Comparison of ENCODE assay signal across 17 cellular contexts in the genomic region with DNA sequence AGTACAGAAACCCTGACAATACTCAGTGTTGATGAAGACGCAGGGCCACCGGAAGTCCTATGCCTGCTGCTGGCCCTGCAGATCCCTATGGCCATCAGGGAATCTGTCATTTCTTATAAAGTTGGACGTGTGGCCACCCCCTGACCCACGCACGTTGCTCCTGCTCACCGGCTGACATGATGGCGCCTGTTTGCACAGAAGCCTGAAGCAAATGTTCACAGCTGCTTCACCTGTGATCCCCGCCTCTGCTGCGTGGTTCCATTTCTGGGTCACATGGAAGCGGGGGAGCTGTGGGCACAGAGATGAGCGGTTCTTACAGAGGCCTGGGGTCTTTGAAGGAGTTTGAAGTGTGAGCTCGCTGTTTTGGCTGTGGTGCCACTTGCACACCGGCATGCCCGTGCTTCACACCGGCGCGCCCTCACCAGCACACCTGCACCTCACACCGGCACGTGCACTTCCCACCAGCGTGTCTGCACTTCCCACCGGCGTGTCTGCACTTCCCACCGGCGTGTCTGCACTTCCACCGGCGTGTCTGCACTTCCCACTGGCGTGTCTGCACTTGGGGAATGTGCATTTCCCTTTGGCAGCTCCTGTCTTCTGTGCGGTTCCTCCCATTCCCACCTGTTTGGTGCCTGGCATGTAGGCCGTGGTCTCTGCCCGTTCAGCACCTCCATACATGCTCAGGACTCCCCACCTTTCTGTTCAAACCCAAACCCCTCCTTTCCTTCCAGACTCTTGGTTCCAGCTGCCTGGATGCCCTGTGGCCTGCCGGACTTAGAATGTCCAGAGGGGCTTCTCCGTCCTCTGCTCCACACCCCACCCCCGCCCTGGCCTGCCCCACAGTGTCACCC.
DNase-seq lines count a peak whose midpoint lies in the region; ATAC-seq, FAIRE-seq and TF ChIP-seq lines count a peak whose summit lies in the region.
"Had no signal": no experiment of that assay in that cellular context is flagged by ENCODE, and none has a peak within 500 bp of the region (broad histone marks: within the 10 kb centered on the region; RNA-seq: fewer than 3 reads in every experiment).

No MANE protein-coding gene starts in this region.

- H3K36me3 ChIP-seq in RWPE2 (ENCODE audit: low read depth): no peaks in the 10 kb centered on the region
- H3K36me3 ChIP-seq in kidney (ENCODE audit: control insufficient read depth in 1 of 2, insufficient read depth in 2 of 2, low read length in 2 of 2): no peaks in the 10 kb centered on the region
- peaks cover 0 to 18% (median 0%) of the 10 kb centered on the region in 6 donors for H3K36me3 ChIP-seq in spleen

- intact Hi-C loops in kidney (cut with DNase I) (no loop called here), spleen (cut with DNase I; ENCODE audit: low total_unique reads) (no loop called here)

- FAIRE-seq in GM19239 (lab: Jason Lieb, UNC) (peak; percentile 14), kidney (lab: Jason Lieb, UNC) (no peak)

- H3K27ac ChIP-seq in RWPE2 (ENCODE audit: poor library complexity, severe bottlenecking) (no peak overlapping the region), kidney (ENCODE audit: low read depth in 2 of 2, low read length in 2 of 2) (no peak overlapping the region), spleen (peak overlapping the region in 2 of 8 donors; percentile 63 to 65)
- H3K27ac ChIP-seq: RWPE1 had no signal

- H3K9ac ChIP-seq in kidney (ENCODE audit: low read length in 2 of 2): no peak overlapping the region

- H3K9me3 ChIP-seq in RWPE2 (ENCODE audit: severe bottlenecking): peaks cover 2% of the 10 kb centered on the region
- peaks cover 0 to 12% of the 10 kb centered on the region in 2 donors for H3K9me3 ChIP-seq in kidney (ENCODE audit: control insufficient read depth in 1 of 2, low read length in 2 of 2)
- peaks cover 2 to 29% (median 24%) of the 10 kb centered on the region in 8 donors for H3K9me3 ChIP-seq in spleen

- WGBS in spleen, 5 donors: 86 to 92% (median 89%) methylated on average over 33 of the region's 33 CpGs

- H3K4me1 ChIP-seq in RWPE2 (ENCODE audit: insufficient read depth, poor library complexity, severe bottlenecking) (no peaks in the 10 kb centered on the region), kidney (ENCODE audit: control insufficient read depth in 1 of 2, insufficient read depth in 1 of 2, low read depth in 1 of 2, low read length in 2 of 2) (peaks cover 4 to 20% of the 10 kb centered on the region in 2 donors), spleen (peaks cover 15 to 56% (median 35%) of the 10 kb centered on the region in 6 donors)

- no peak for TF ChIP-seq POLR2A in spleen (IDR thresholded peaks at IDR 0.05)

- no peak for DNase-seq in GM19239 (ENCODE audit: insufficient read length, low spot score)
- DNase-seq in RWPE2 (ENCODE audit: low spot score): peak; percentile 35
- DNase-seq in kidney: peak; percentile 61
- peak; percentile 60 for DNase-seq in spleen
- DNase-seq in NCI-H2081 (lab: John Stamatoyannopoulos, UW): no peak
- no peak for DNase-seq in activated CD4-positive, CD25-positive, alpha-beta regulatory T cell treated with anti-CD3 and anti-CD28 coated beads, Interleukin-2, amount 50 U/mL, for 72 hours
- no peak for DNase-seq in stimulated activated CD4-positive, alpha-beta T cell treated with anti-CD3 and anti-CD28 coated beads, Interleukin-12 subunit alpha, Interleukin-12 subunit beta, amount 100 ng/mL, for 4 hours
- DNase-seq: ACHN; AML-193; CD4-positive, CD25-positive, alpha-beta regulatory T cell; EL; KG1; NCI-H1417 treated with DMSO at 0.1 percent for 48 hours; NCI-H2029; NCI-H774; PC-3 had no signal

- H3K4me3 ChIP-seq in RWPE2 (ENCODE audit: severe bottlenecking) (no peak overlapping the region), kidney (ENCODE audit: low read length in 2 of 2) (no peak overlapping the region), spleen (no peak overlapping the region)

- H3K27me3 ChIP-seq in RWPE2 (ENCODE audit: insufficient read depth, poor library complexity, severe bottlenecking) (no peaks in the 10 kb centered on the region), spleen (replicated peaks in 1 of 7) (no peaks in the 10 kb centered on the region)

- TF ChIP-seq CTCF in RWPE2 (IDR thresholded peaks at IDR 0.05; ENCODE audit: poor library complexity, severe bottlenecking): no peak
- no peak for TF ChIP-seq CTCF in kidney (IDR thresholded peaks at IDR 0.05; ENCODE audit: borderline replicate concordance, extremely low read depth, insufficient read depth)
- TF ChIP-seq CTCF in spleen (IDR thresholded peaks at IDR 0.05 in 8 of 11, conservative IDR thresholded peaks at IDR 0.05 in 3 of 11): no peak

- ATAC-seq in RWPE2 (ENCODE audit: low read depth): no peak
- ATAC-seq: PC-3 had no signal

Comparison
In these comparisons a context has a peak if more than half of its experiments do, and no peak if none do; other contexts are left out.
1. DNase-seq: peak in RWPE2 (single experiment), kidney (single experiment) and spleen (single experiment); none in GM19239 (single experiment), NCI-H2081 (0 of 2), activated CD4-positive, CD25-positive, alpha-beta regulatory T cell treated with anti-CD3 and anti-CD28 coated beads, Interleukin-2, amount 50 U/mL, for 72 hours (single experiment) and stimulated activated CD4-positive, alpha-beta T cell treated with anti-CD3 and anti-CD28 coated beads, Interleukin-12 subunit alpha, Interleukin-12 subunit beta, amount 100 ng/mL, for 4 hours (single experiment).